9 cellular contexts compared by ENCODE assay signal in the genomic region with DNA sequence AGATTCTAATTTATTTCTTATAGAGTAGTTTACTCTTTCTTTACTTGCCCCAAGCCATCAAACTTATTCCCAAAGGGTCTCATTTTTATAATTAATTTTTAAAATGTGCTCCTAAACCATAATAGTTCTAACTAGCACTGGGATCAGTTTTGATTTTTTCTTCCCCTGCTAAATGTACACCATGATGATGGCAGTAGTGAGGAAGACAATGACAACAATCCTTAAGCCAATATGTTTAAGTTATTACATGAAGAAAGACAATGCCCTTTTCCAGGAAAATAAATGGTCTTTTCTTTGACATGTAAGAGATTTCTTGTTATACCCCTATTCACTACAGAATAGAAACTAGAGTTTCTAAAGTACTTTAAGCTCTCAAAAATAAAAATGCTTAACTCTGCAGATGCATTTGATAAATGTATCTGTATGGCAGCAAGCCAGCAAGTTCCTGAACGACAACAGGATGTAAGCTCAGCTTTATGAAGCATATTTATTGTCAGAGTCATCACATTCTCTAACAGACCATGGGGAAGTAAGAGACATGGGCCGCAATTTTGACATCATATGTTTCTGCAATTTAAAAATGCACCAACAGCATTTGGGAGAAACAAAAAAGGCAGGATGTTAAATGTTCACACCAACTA. TPM values are rescaled to one million over a fixed set of nuclear protein-coding genes. Genes with fewer than 3 reads are reported as not detected.
DNase-seq lines count a peak whose midpoint lies in the region; ATAC-seq and TF ChIP-seq lines count a peak whose summit lies in the region.
"Had no signal": no experiment of that assay in that cellular context is flagged by ENCODE, and none has a peak within 500 bp of the region (broad histone marks: within the 10 kb centered on the region; RNA-seq: fewer than 3 reads in every experiment).

No MANE protein-coding gene starts in this region.

- POLR2A ChIA-PET in naive thymus-derived CD8-positive, alpha-beta T cell (lab: Charles Lee), result interaction anchor here (0.6 to 1.3 kb wide), 3 partner anchors 15 to 37 kb away, joined by 3 to 7 read pairs (median 4); no protein-coding TSS in a partner anchor

- peaks cover 0 to 20% (median 10%) of the 10 kb centered on the region in 9 donors for H3K9me3 Mint-ChIP-seq in naive thymus-derived CD8-positive, alpha-beta T cell

- H3K27me3 ChIP-seq in colonic mucosa, result no peaks in the 10 kb centered on the region

- H3K4me1 Mint-ChIP-seq in naive thymus-derived CD8-positive, alpha-beta T cell, result peaks cover 3 to 12% (median 9%) of the 10 kb centered on the region in 4 donors

- no peak overlapping the region for H3K4me3 ChIP-seq in colonic mucosa

- peak overlapping the region in 7 of 10 donors; percentile 22 to 67 (median 44) for H3K4me3 Mint-ChIP-seq in naive thymus-derived CD8-positive, alpha-beta T cell

- H3K9ac ChIP-seq in colonic mucosa (ENCODE audit: low read depth in 2 of 2, low read length in 2 of 2), result no peak overlapping the region

- no peaks in the 10 kb centered on the region for H3K36me3 ChIP-seq in colonic mucosa

- H3K27me3 Mint-ChIP-seq in naive thymus-derived CD8-positive, alpha-beta T cell, result peaks cover 0 to 2% (median 0%) of the 10 kb centered on the region in 5 donors

- peak; percentile 69 for DNase-seq in GM04504 (ENCODE audit: low read depth)
- DNase-seq in NCI-H69 (lab: John Stamatoyannopoulos, UW), result peak; percentile 60
- peak; percentile 32 for DNase-seq in colonic mucosa
- peak in 7 of 10 donors; percentile 2 to 48 (median 24) for DNase-seq in naive thymus-derived CD8-positive, alpha-beta T cell
- no peak for DNase-seq in Kasumi-1 (lab: John Stamatoyannopoulos, UW)
- no peak for DNase-seq in activated T-cell treated with anti-CD3 and anti-CD28 coated beads for 4 hours
- DNase-seq in GF-D8 (lab: John Stamatoyannopoulos, UW), result no peak
- DNase-seq: cortex of kidney had no signal

- H3K27ac ChIP-seq in colonic mucosa, result peak overlapping the region; percentile 6

- no peak for TF ChIP-seq CTCF in colonic mucosa (IDR thresholded peaks at IDR 0.05)

- H3K36me3 Mint-ChIP-seq in naive thymus-derived CD8-positive, alpha-beta T cell, result peaks cover 0 to 14% (median 7%) of the 10 kb centered on the region in 3 donors

- no peaks in the 10 kb centered on the region for H3K9me3 ChIP-seq in colonic mucosa

- peak in 1 of 2 donors; percentile 74 for ATAC-seq in naive thymus-derived CD8-positive, alpha-beta T cell
- no peak for ATAC-seq in HG03442 (IDR thresholded peaks at IDR 0.05; ENCODE audit: unreplicated experiment)

- no peaks in the 10 kb centered on the region for H3K4me1 ChIP-seq in colonic mucosa

- H3K27ac Mint-ChIP-seq in naive thymus-derived CD8-positive, alpha-beta T cell, result peak overlapping the region in 6 of 10 donors; percentile 24 to 97 (median 51)

- intact Hi-C loops in colonic mucosa (cut with DNase I), result no loop called here

RNA-seq across cellular contexts. Expression of a gene that starts 36.0 kb away (rescaled TPM):
- 10 to 100 TPM; 72.9 to 98.0 TPM for total RNA-seq in colonic mucosa
- 10 to 100 TPM; 71.4 to 81.1 TPM for total RNA-seq in naive thymus-derived CD8-positive, alpha-beta T cell
- polyA plus RNA-seq in naive thymus-derived CD8-positive, alpha-beta T cell, result 100 to 1,000 TPM; 113 to 131 (median 126) TPM

RNA-seq across cellular contexts. Expression of a gene that starts 48.5 kb away (rescaled TPM):
- total RNA-seq in colonic mucosa, result 10 to 100 TPM in 1 of 2 donors, 1 to 10 TPM in 1; 7.0 to 44.8 TPM
- 10 to 100 TPM; 21.3 to 22.7 TPM for total RNA-seq in naive thymus-derived CD8-positive, alpha-beta T cell
- 10 to 100 TPM in 1 of 3 donors, 1 to 10 TPM in 2; 7.4 to 15.9 (median 7.7) TPM for polyA plus RNA-seq in naive thymus-derived CD8-positive, alpha-beta T cell

Comparison
In these comparisons a context has a peak if more than half of its experiments do, and no peak if none do; other contexts are left out.
1. DNase-seq: peak in GM04504 (single experiment), NCI-H69 (single experiment), colonic mucosa (single experiment) and naive thymus-derived CD8-positive, alpha-beta T cell (7 of 10); none in Kasumi-1 (0 of 2), activated T-cell treated with anti-CD3 and anti-CD28 coated beads for 4 hours (single experiment) and GF-D8 (single experiment).